ENCODE assay signal across 12 cellular contexts in genomic region chr16:81866820-81867440, GRCh38.
DNase-seq lines count a peak whose midpoint lies in the region; ATAC-seq and TF ChIP-seq lines count a peak whose summit lies in the region.
"Had no signal": no experiment of that assay in that cellular context is flagged by ENCODE, and none has a peak within 500 bp of the region (broad histone marks: within the 10 kb centered on the region; RNA-seq: fewer than 3 reads in every experiment).

No MANE protein-coding gene starts in this region.

- H3K36me3 ChIP-seq in Peyer's patch (peaks cover 0 to 4% (median 0%) of the 10 kb centered on the region in 3 donors), heart left ventricle (peaks cover 0 to 10% (median 0%) of the 10 kb centered on the region in 9 donors), parathyroid adenoma (ENCODE audit: control insufficient read depth, insufficient read depth, low read length) (no peaks in the 10 kb centered on the region)

- TF ChIP-seq CTCF in CD14-positive monocyte (IDR thresholded peaks at IDR 0.05) (no peak), Peyer's patch (IDR thresholded peaks at IDR 0.05) (no peak), heart left ventricle (IDR thresholded peaks at IDR 0.05) (no peak), parathyroid adenoma (IDR thresholded peaks at IDR 0.05) (no peak)

- no peaks in the 10 kb centered on the region for H3K27me3 ChIP-seq in Peyer's patch
- peaks cover 0 to 12% (median 0%) of the 10 kb centered on the region in 9 donors for H3K27me3 ChIP-seq in heart left ventricle
- H3K27me3 ChIP-seq in parathyroid adenoma (ENCODE audit: control insufficient read depth, insufficient read depth, low read length) = no peaks in the 10 kb centered on the region

- peaks cover 0 to 2% (median 0%) of the 10 kb centered on the region in 3 donors for H3K27me3 Mint-ChIP-seq in CD14-positive monocyte (ENCODE audit: low read depth in 3 of 3)

- peak overlapping the region; percentile 63 to 92 (median 79) for H3K27ac Mint-ChIP-seq in CD14-positive monocyte
- H3K27ac Mint-ChIP-seq: activated naive CD4-positive, alpha-beta T cell treated with anti-CD3 and anti-CD28 coated beads for 36 hours; endodermal cell had no signal

- H3K9me3 ChIP-seq in Peyer's patch = no peaks in the 10 kb centered on the region
- no peaks in the 10 kb centered on the region for H3K9me3 ChIP-seq in heart left ventricle
- no peaks in the 10 kb centered on the region for H3K9me3 ChIP-seq in parathyroid adenoma (ENCODE audit: control insufficient read depth, low read length)

- H3K9ac ChIP-seq in parathyroid adenoma = no peak overlapping the region

- peaks cover 22% of the 10 kb centered on the region for H3K4me1 Mint-ChIP-seq in CD14-positive monocyte

- H3K4me3 ChIP-seq in Peyer's patch (no peak overlapping the region), heart left ventricle (no peak overlapping the region), parathyroid adenoma (ENCODE audit: low read depth, low read length) (no peak overlapping the region)

- TF ChIP-seq POLR2A in Peyer's patch (IDR thresholded peaks at IDR 0.05) (no peak), heart left ventricle (IDR thresholded peaks at IDR 0.05) (no peak)

- peaks cover 69 to 78% of the 10 kb centered on the region in 2 donors for H3K36me3 Mint-ChIP-seq in CD14-positive monocyte

- no peak overlapping the region for H2AFZ ChIP-seq in parathyroid adenoma

- 30 to 66% (median 54%) methylated on average over 10 of the region's 10 CpGs for WGBS in heart left ventricle, 4 donors

- H3K27ac ChIP-seq in Peyer's patch (peak overlapping the region in 3 of 4 donors; percentile 45 to 65 (median 46)), heart left ventricle (peak overlapping the region in 11 of 12 donors; percentile 34 to 82 (median 60)), parathyroid adenoma (peak overlapping the region; percentile 77)

- peaks cover 0 to 8% (median 0%) of the 10 kb centered on the region in 4 donors for H3K4me1 ChIP-seq in Peyer's patch
- peaks cover 0 to 21% (median 7%) of the 10 kb centered on the region in 12 donors for H3K4me1 ChIP-seq in heart left ventricle
- no peaks in the 10 kb centered on the region for H3K4me1 ChIP-seq in parathyroid adenoma

- H3K4me2 ChIP-seq in parathyroid adenoma (ENCODE audit: low read length) = no peak overlapping the region

- ATAC-seq in heart left ventricle = peak; percentile 81 to 97 (median 86)
- no peak for ATAC-seq in HG03039 (IDR thresholded peaks at IDR 0.05; ENCODE audit: unreplicated experiment)

- intact Hi-C loops in CD14-positive monocyte (cut with micrococcal nuclease) (no loop called here), heart left ventricle (cut with DNase I) (loop anchor here in 2 of 10 donors (10.0 kb wide), 1 partner anchor 82 kb away; no protein-coding TSS in a partner anchor)

- peak overlapping the region in 1 of 2 donors; percentile 30 for H3K4me3 Mint-ChIP-seq in CD14-positive monocyte
- H3K4me3 Mint-ChIP-seq: activated naive CD4-positive, alpha-beta T cell treated with anti-CD3 and anti-CD28 coated beads for 36 hours; endodermal cell had no signal

- no peaks in the 10 kb centered on the region for H3K79me2 ChIP-seq in parathyroid adenoma

- H3K9me3 Mint-ChIP-seq in CD14-positive monocyte = no peaks in the 10 kb centered on the region
- H3K9me3 Mint-ChIP-seq: activated naive CD4-positive, alpha-beta T cell treated with anti-CD3 and anti-CD28 coated beads for 36 hours; endodermal cell had no signal

- DNase-seq in CD14-positive monocyte (ENCODE audit: low spot score) = peak; percentile 65
- peak in 2 of 3 donors; percentile 36 to 70 for DNase-seq in Peyer's patch
- DNase-seq in heart left ventricle = peak; percentile 70 to 79 (median 76)
- no peak for DNase-seq in NCI-H146 treated with DMSO at 0.1 percent for 48 hours (lab: John Stamatoyannopoulos, UW; ENCODE audit: unreplicated experiment)
- DNase-seq in NCI-H748 (lab: John Stamatoyannopoulos, UW; ENCODE audit: unreplicated experiment) = no peak
- DNase-seq in stimulated activated CD4-positive, alpha-beta T cell treated with anti-CD3 and anti-CD28 coated beads, Interleukin-15, amount 100 ng/mL, for 24 hours = no peak
- DNase-seq: activated naive CD4-positive, alpha-beta T cell treated with anti-CD3 and anti-CD28 coated beads for 36 hours; endodermal cell; NCI-H1048; OCI-M1 had no signal

Comparison
In these comparisons a context has a peak if more than half of its experiments do, and no peak if none do; other contexts are left out.
1. DNase-seq: peak in CD14-positive monocyte (single experiment), Peyer's patch (2 of 3) and heart left ventricle (5 of 5); none in NCI-H146 treated with DMSO at 0.1 percent for 48 hours (single experiment), NCI-H748 (single experiment) and stimulated activated CD4-positive, alpha-beta T cell treated with anti-CD3 and anti-CD28 coated beads, Interleukin-15, amount 100 ng/mL, for 24 hours (single experiment).
2. Peak in every context shown above with its lines, with median percentiles within 50 percentile points of each other: H3K27ac ChIP-seq.